In the genomic region with DNA sequence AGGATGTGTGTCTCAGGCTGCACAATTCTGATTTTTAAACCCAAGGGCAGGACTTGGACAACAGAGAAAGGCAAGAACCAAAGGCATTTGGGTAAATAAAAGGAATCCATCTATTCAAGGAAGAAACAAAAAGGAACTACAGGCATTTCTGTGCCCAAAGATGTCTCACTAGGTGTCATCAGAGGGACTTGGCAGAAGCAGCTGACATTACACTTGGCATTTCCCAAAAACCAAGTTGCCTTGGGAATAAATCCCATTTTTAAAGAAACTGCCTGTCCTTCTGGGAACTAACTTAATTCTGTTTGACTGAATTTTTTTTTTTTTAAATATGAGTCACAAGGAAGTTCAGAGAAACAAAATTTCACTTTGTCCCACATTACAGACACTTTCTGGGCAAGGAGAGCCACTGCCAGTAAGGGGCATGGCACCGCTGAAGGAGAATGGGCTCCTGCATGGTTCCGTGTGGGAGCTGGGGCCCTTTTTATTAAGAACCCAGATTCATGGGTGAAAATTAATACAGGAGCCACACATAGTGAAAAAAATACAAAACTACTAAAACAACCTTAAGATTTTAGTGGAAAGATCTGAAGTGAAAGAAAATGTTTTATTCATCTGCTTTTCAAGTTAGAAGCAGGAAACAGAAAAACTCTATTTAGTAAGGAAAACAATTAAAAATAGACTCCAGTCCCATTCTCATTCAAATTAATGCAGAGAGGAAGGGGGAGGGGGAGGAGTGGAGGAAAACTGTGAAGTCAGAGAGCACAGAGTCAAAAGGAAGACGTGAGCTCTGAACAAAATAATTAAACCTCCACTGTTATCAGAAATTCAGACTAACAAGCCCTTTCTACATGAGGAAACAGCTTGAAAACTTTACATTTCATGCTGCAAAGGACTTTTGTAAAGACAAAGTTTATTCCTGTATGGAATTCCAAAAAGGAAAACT, we compare ENCODE assay signal across 12 cellular contexts.
A peak's percentile ranks its signal among the peaks of the same experiment; 100 is the strongest.
DNase-seq lines count a peak whose midpoint lies in the region; ATAC-seq, FAIRE-seq and TF ChIP-seq lines count a peak whose summit lies in the region.
"Had no signal": no experiment of that assay in that cellular context is flagged by ENCODE, and none has a peak within 500 bp of the region (broad histone marks: within the 10 kb centered on the region; RNA-seq: fewer than 3 reads in every experiment).

No MANE protein-coding gene starts in this region.

- WGBS in sigmoid colon, 2 donors: 51 to 63% methylated on average over 3 of the region's 3 CpGs

- H3K27ac Mint-ChIP-seq in brain: peak overlapping the region in 4 of 5 experiments; percentile 83 to 98 (median 90)
- H3K27ac Mint-ChIP-seq in stimulated activated memory B cell treated with anti-CD40 and anti-IgM and Interleukin-4, amounts not matched to agents 10 μg/mL and 1 μg/mL and 100 μg/mL, for 72 hours: no peak overlapping the region
- no peak overlapping the region for H3K27ac Mint-ChIP-seq in T-helper 2 cell treated with Interferon-gamma antibody and Interleukin-4, amounts not matched to agents 5 μg/mL and 100 μg/mL, for 36 hours

- H3K27ac ChIP-seq in sigmoid colon: peak overlapping the region; percentile 81 to 98 (median 90)

- peaks cover 60% of the 10 kb centered on the region for H3K4me1 Mint-ChIP-seq in brain
- no peaks in the 10 kb centered on the region for H3K4me1 Mint-ChIP-seq in stimulated activated memory B cell treated with anti-CD40 and anti-IgM and Interleukin-4, amounts not matched to agents 10 μg/mL and 1 μg/mL and 100 μg/mL, for 72 hours
- no peaks in the 10 kb centered on the region for H3K4me1 Mint-ChIP-seq in T-helper 2 cell treated with Interferon-gamma antibody and Interleukin-4, amounts not matched to agents 5 μg/mL and 100 μg/mL, for 36 hours (ENCODE audit: low read depth)

- TF ChIP-seq CTCF in brain (conservative IDR thresholded peaks at IDR 0.05) (no peak), sigmoid colon (IDR thresholded peaks at IDR 0.05) (no peak)

- no peaks in the 10 kb centered on the region for H3K9me3 ChIP-seq in sigmoid colon

- peak; percentile 30 for DNase-seq in Daoy (ENCODE audit: low read depth)
- DNase-seq in sigmoid colon: no peak
- no peak for DNase-seq in T-helper 2 cell treated with Interferon-gamma antibody and Interleukin-4, amounts not matched to agents 5 μg/mL and 100 μg/mL, for 36 hours (ENCODE audit: low spot score)
- DNase-seq: GF-D8, KG1, left cardiac atrium, T-helper 9 cell had no signal

- ATAC-seq in GM21619 (IDR thresholded peaks at IDR 0.05; ENCODE audit: unreplicated experiment): no peak
- ATAC-seq in stimulated activated memory B cell treated with anti-CD40 and anti-IgM and Interleukin-4, amounts not matched to agents 10 μg/mL and 1 μg/mL and 100 μg/mL, for 72 hours: no peak
- ATAC-seq in HG02798 (IDR thresholded peaks at IDR 0.05; ENCODE audit: poor library complexity, unreplicated experiment): no peak

- H3K36me3 Mint-ChIP-seq in brain: peaks cover 38% of the 10 kb centered on the region
- H3K36me3 Mint-ChIP-seq in stimulated activated memory B cell treated with anti-CD40 and anti-IgM and Interleukin-4, amounts not matched to agents 10 μg/mL and 1 μg/mL and 100 μg/mL, for 72 hours: no peaks in the 10 kb centered on the region
- H3K36me3 Mint-ChIP-seq in T-helper 2 cell treated with Interferon-gamma antibody and Interleukin-4, amounts not matched to agents 5 μg/mL and 100 μg/mL, for 36 hours (ENCODE audit: low read depth): no peaks in the 10 kb centered on the region

- H3K4me3 Mint-ChIP-seq in brain: peak overlapping the region in 3 of 5 experiments; percentile 18 to 76 (median 54)
- H3K4me3 Mint-ChIP-seq in stimulated activated memory B cell treated with anti-CD40 and anti-IgM and Interleukin-4, amounts not matched to agents 10 μg/mL and 1 μg/mL and 100 μg/mL, for 72 hours: no peak overlapping the region
- H3K4me3 Mint-ChIP-seq in T-helper 2 cell treated with Interferon-gamma antibody and Interleukin-4, amounts not matched to agents 5 μg/mL and 100 μg/mL, for 36 hours: no peak overlapping the region

- peaks cover 10 to 80% (median 28%) of the 10 kb centered on the region in 4 donors for H3K36me3 ChIP-seq in sigmoid colon

- intact Hi-C loops in sigmoid colon (cut with DNase I): no loop called here

- H3K4me1 ChIP-seq in sigmoid colon: peaks cover 0 to 94% (median 89%) of the 10 kb centered on the region in 4 donors

- peak in 2 of 4 donors; percentile 25 to 72 for TF ChIP-seq EP300 in sigmoid colon (IDR thresholded peaks at IDR 0.05)

- no peaks in the 10 kb centered on the region for H3K27me3 Mint-ChIP-seq in brain
- peaks cover 21% of the 10 kb centered on the region for H3K27me3 Mint-ChIP-seq in stimulated activated memory B cell treated with anti-CD40 and anti-IgM and Interleukin-4, amounts not matched to agents 10 μg/mL and 1 μg/mL and 100 μg/mL, for 72 hours
- H3K27me3 Mint-ChIP-seq in T-helper 2 cell treated with Interferon-gamma antibody and Interleukin-4, amounts not matched to agents 5 μg/mL and 100 μg/mL, for 36 hours (ENCODE audit: low read depth): peaks cover 2% of the 10 kb centered on the region

- no peaks in the 10 kb centered on the region for H3K27me3 ChIP-seq in sigmoid colon

- no peak overlapping the region for H3K4me3 ChIP-seq in sigmoid colon

- no peaks in the 10 kb centered on the region for H3K9me3 Mint-ChIP-seq in brain
- H3K9me3 Mint-ChIP-seq in stimulated activated memory B cell treated with anti-CD40 and anti-IgM and Interleukin-4, amounts not matched to agents 10 μg/mL and 1 μg/mL and 100 μg/mL, for 72 hours: no peaks in the 10 kb centered on the region
- H3K9me3 Mint-ChIP-seq in T-helper 2 cell treated with Interferon-gamma antibody and Interleukin-4, amounts not matched to agents 5 μg/mL and 100 μg/mL, for 36 hours: no peaks in the 10 kb centered on the region

- FAIRE-seq in islet of Langerhans (lab: Jason Lieb, UNC): peak; percentile 38

- TF ChIP-seq POLR2A in sigmoid colon (IDR thresholded peaks at IDR 0.05): no peak

Comparison
In these comparisons a context has a peak if more than half of its experiments do, and no peak if none do; other contexts are left out.
1. H3K27ac Mint-ChIP-seq: peak in brain (4 of 5); none in stimulated activated memory B cell treated with anti-CD40 and anti-IgM and Interleukin-4, amounts not matched to agents 10 μg/mL and 1 μg/mL and 100 μg/mL, for 72 hours (single experiment) and T-helper 2 cell treated with Interferon-gamma antibody and Interleukin-4, amounts not matched to agents 5 μg/mL and 100 μg/mL, for 36 hours (single experiment).
2. H3K4me3 Mint-ChIP-seq: peak in brain (3 of 5); none in stimulated activated memory B cell treated with anti-CD40 and anti-IgM and Interleukin-4, amounts not matched to agents 10 μg/mL and 1 μg/mL and 100 μg/mL, for 72 hours (single experiment) and T-helper 2 cell treated with Interferon-gamma antibody and Interleukin-4, amounts not matched to agents 5 μg/mL and 100 μg/mL, for 36 hours (single experiment).